30 cellular contexts compared by ENCODE assay signal in the genomic region with DNA sequence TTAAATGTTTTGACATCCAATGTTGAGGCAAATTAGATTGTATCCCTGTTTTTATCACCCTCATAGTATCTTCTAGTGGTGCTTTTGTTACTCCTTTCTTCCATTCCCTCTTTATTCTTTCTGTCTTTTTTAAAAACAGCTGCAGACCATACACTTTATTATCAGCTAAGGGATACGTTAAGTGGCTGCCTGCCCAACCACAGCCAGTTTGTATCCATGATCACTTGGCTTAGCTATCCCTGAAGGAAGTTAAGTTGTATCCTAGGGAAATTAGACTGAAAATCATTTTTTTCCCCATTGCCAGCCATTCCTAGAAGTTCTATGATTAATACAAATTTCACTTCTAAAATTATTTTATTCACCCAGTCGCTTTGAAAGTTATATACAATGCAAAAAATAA.
A peak's percentile ranks its signal among the peaks of the same experiment; 100 is the strongest.
DNase-seq lines count a peak whose midpoint lies in the region; ATAC-seq and TF ChIP-seq lines count a peak whose summit lies in the region.
"Had no signal": no experiment of that assay in that cellular context is flagged by ENCODE, and none has a peak within 500 bp of the region (broad histone marks: within the 10 kb centered on the region; RNA-seq: fewer than 3 reads in every experiment).

No MANE protein-coding gene starts in this region.

- no peak for TF ChIP-seq CTCF in astrocyte of the spinal cord (IDR thresholded peaks at IDR 0.05; ENCODE audit: low read depth, low read length)
- no peak for TF ChIP-seq CTCF in fibroblast of the aortic adventitia (IDR thresholded peaks at IDR 0.05; ENCODE audit: insufficient read depth, low read length)

- in situ Hi-C loops in astrocyte of the spinal cord (cut with HindIII; ENCODE audit: low sequenced_read_pairs) = no loop called here

- ATAC-seq in Right ventricle myocardium inferior (no peak), Right ventricle myocardium superior (ENCODE audit: poor library complexity) (no peak)
- no peak for ATAC-seq in activated CD4-positive, CD25-positive, alpha-beta regulatory T cell treated with anti-CD3 and anti-CD28 coated beads, Interleukin-2, amount 50 U/mL, for 24 hours
- ATAC-seq: GM23338, T-cell, upper lobe of right lung had no signal

- intact Hi-C loops in Right ventricle myocardium inferior (cut with DNase I) (no loop called here), Right ventricle myocardium superior (cut with DNase I) (no loop called here)

- H3K4me3 ChIP-seq in astrocyte of the spinal cord (ENCODE audit: low read depth, low read length) (no peak overlapping the region), fibroblast of the aortic adventitia (ENCODE audit: low read depth, low read length) (no peak overlapping the region)
- H3K4me3 ChIP-seq: ascending aorta, esophagus muscularis mucosa, GM23338, left ventricle myocardium inferior, neural progenitor cell, SJSA1, suprapubic skin, upper lobe of right lung had no signal

- peak; percentile 22 for DNase-seq in Right ventricle myocardium inferior (ENCODE audit: missing footprints)
- DNase-seq in Right ventricle myocardium superior = no peak
- peak; percentile 83 for DNase-seq in astrocyte of the spinal cord (ENCODE audit: low read depth, low spot score)
- peak; percentile 90 for DNase-seq in fibroblast of the aortic adventitia (ENCODE audit: low read depth)
- no peak for DNase-seq in epidermal melanocyte (ENCODE audit: insufficient read length, low spot score)
- no peak for DNase-seq in NCI-H524 treated with DMSO at 0.1 percent for 48 hours (lab: John Stamatoyannopoulos, UW)
- no peak for DNase-seq in SW 1271 (lab: John Stamatoyannopoulos, UW)
- DNase-seq: activated CD4-positive, alpha-beta T cell treated with anti-CD3 and anti-CD28 coated beads, Interleukin-2, amount 10 ng/mL, durations not matched to agents 24 days and 14 days; activated effector memory CD4-positive, alpha-beta T cell treated with Interleukin-2 at 50 U/mL for 16 hours; activated naive CD8-positive, alpha-beta T cell treated with anti-CD3 and anti-CD28 coated beads for 36 hours; DMS79; GF-D8; islet precursor cell; KBM-7; left ventricle myocardium inferior; NCI-H1417; NCI-H2081; NCI-H2227 treated with DMSO at 0.1 percent for 48 hours; retina; stimulated activated CD4-positive, alpha-beta T cell treated with anti-CD3 and anti-CD28 coated beads, Interleukin-1b, Interleukin-23, amount 100 ng/mL, for 48 hours; stimulated activated naive CD4-positive, alpha-beta T cell treated with Interleukin-2 at 50 U/mL for 16 hours; T-cell; upper lobe of right lung had no signal

Comparison
In these comparisons a context has a peak if more than half of its experiments do, and no peak if none do; other contexts are left out.
1. DNase-seq: peak in Right ventricle myocardium inferior (single experiment), astrocyte of the spinal cord (single experiment) and fibroblast of the aortic adventitia (single experiment); none in Right ventricle myocardium superior (single experiment), epidermal melanocyte (single experiment), NCI-H524 treated with DMSO at 0.1 percent for 48 hours (single experiment) and SW 1271 (0 of 2).